In the genomic region with DNA sequence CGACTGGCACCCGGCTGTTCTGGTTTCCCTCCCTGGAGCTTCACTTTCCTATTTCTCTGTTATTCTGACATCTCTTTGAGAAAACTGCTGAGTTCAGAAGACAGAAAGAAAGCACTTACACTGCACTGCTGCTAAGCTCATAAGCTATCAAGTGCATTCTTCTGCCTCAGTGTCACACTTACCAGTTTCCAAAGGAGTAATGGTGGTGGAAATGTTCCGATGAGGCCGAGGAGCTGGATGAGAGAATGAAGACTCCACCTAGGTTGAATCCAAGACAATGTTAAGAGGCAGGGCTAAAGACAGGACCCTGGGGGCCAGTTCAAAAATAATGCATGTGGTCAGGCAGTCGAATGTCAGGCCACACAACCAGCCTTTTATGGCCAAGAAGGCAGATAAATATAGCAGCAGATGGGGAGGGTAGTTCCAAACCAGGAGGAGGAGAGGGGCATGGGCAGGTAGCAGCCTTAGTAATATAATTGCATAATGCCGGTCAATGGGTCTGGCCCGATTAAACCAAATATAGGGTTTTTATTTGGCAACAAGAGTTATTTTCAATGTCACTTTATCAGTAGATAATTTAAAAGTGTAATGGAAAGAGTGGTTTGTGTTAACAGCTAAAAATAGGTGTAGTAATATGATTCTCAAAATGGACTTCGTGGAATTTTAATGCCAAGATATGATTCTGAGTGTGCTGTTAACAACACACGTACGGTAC, we compare ENCODE assay signal across 13 cellular contexts. TPM values are rescaled to one million over a fixed set of nuclear protein-coding genes. Genes with fewer than 3 reads are reported as not detected.
DNase-seq lines count a peak whose midpoint lies in the region; ATAC-seq and TF ChIP-seq lines count a peak whose summit lies in the region.
"Had no signal": no experiment of that assay in that cellular context is flagged by ENCODE, and none has a peak within 500 bp of the region (broad histone marks: within the 10 kb centered on the region; RNA-seq: fewer than 3 reads in every experiment).

A gene (minus strand): TSS at position 348 of the 715 bp plus-strand sequence. CDS start 4,745 bp downstream, outside the sequence.

- H3K36me3 ChIP-seq in osteoblast (ENCODE audit: insufficient read depth, low read length) (no peaks in the 10 kb centered on the region), urinary bladder (ENCODE audit: insufficient read depth) (no peaks in the 10 kb centered on the region)
- H3K36me3 ChIP-seq: suprapubic skin had no signal

- DNase-seq in caudate nucleus (lab: John Stamatoyannopoulos, UW) = peak in 2 of 61 donors; percentile 6 to 42
- DNase-seq in right cardiac atrium = no peak
- DNase-seq in osteoblast (ENCODE audit: insufficient read length, low spot score, missing footprints) = no peak
- DNase-seq in T-cell = no peak
- DNase-seq in T-helper 1 cell = no peak
- DNase-seq: CD8-positive, alpha-beta T cell; GF-D8; NCI-H1436; SHP77 treated with DMSO at 0.1 percent for 48 hours had no signal

- peak within 1 kb of the TSS; percentile 7 for H3K4me2 ChIP-seq in osteoblast (ENCODE audit: insufficient read depth, low read length)

- ATAC-seq in right cardiac atrium (peak; percentile 68 to 76), T-cell (replicated peaks in 1 of 4) (no peak), GM18873 (IDR thresholded peaks at IDR 0.05; ENCODE audit: low FRiP score, unreplicated experiment) (no peak)
- ATAC-seq: CD8-positive, alpha-beta T cell; esophagus mucosa had no signal

- H3K27ac ChIP-seq in caudate nucleus (ENCODE audit: low read depth, low read length) (peak within 1 kb of the TSS; percentile 53), right cardiac atrium (ENCODE audit: low read length) (peak within 1 kb of the TSS; percentile 96), osteoblast (ENCODE audit: low read depth, low read length) (no peak within 1 kb of the TSS), urinary bladder (ENCODE audit: low read depth) (no peak within 1 kb of the TSS)
- H3K27ac ChIP-seq: suprapubic skin had no signal

- CTCF ChIA-PET in T-cell (lab: Charles Lee) = interaction anchor here in 1 of 2 donors (0.6 to 0.9 kb wide), 3 partner anchors 26 to 286 kb away, joined by 3 read pairs; no protein-coding TSS in a partner anchor

- no peaks in the 10 kb centered on the region for H4K20me1 ChIP-seq in osteoblast (ENCODE audit: insufficient read depth, low read length)

- POLR2A ChIA-PET in T-cell (lab: Charles Lee) = interaction anchor here in 1 of 2 donors (0.6 kb wide), 1 partner anchor 14 kb away, joined by 3 read pairs; no protein-coding TSS in a partner anchor

- peaks cover 5 to 7% (median 6%) of the 10 kb centered on the region in 3 donors for H3K4me1 Mint-ChIP-seq in T-cell

- H3K36me3 Mint-ChIP-seq in T-cell = no peaks in the 10 kb centered on the region

- no peaks in the 10 kb centered on the region for H3K27me3 Mint-ChIP-seq in T-cell

- peak within 1 kb of the TSS; percentile 71 for H2AFZ ChIP-seq in osteoblast (ENCODE audit: low read length)

- intact Hi-C loops in right cardiac atrium (cut with DNase I) = no loop called here

- no peak for TF ChIP-seq CTCF in osteoblast (IDR thresholded peaks at IDR 0.05; ENCODE audit: extremely low read depth, low read depth, low read length)

- no peak within 1 kb of the TSS for H3K27ac Mint-ChIP-seq in T-cell
- H3K27ac Mint-ChIP-seq: CD8-positive, alpha-beta T cell had no signal

- H3K79me2 ChIP-seq in osteoblast (ENCODE audit: insufficient read depth, low read length) = no peaks in the 10 kb centered on the region

- no peak within 1 kb of the TSS for H3K4me3 Mint-ChIP-seq in T-cell
- H3K4me3 Mint-ChIP-seq: CD8-positive, alpha-beta T cell had no signal

- peaks cover 1% of the 10 kb centered on the region for H3K4me1 ChIP-seq in right cardiac atrium (ENCODE audit: control insufficient read depth, insufficient read depth, low read length)
- peaks cover 15% of the 10 kb centered on the region for H3K4me1 ChIP-seq in osteoblast (ENCODE audit: insufficient read depth, low read length)
- H3K4me1 ChIP-seq in urinary bladder (ENCODE audit: insufficient read depth) = no peaks in the 10 kb centered on the region
- H3K4me1 ChIP-seq: suprapubic skin had no signal

- H3K9me3 Mint-ChIP-seq in T-cell = no peaks in the 10 kb centered on the region
- H3K9me3 Mint-ChIP-seq: CD8-positive, alpha-beta T cell had no signal

- no peaks in the 10 kb centered on the region for H3K9me3 ChIP-seq in right cardiac atrium (ENCODE audit: control insufficient read depth, low read length)
- H3K9me3 ChIP-seq in osteoblast (ENCODE audit: low read depth, low read length) = no peaks in the 10 kb centered on the region
- H3K9me3 ChIP-seq: suprapubic skin had no signal

- H3K4me3 ChIP-seq in right cardiac atrium (ENCODE audit: low read length) = peak within 1 kb of the TSS; percentile 86
- no peak within 1 kb of the TSS for H3K4me3 ChIP-seq in osteoblast (ENCODE audit: insufficient read depth, low read length)
- H3K4me3 ChIP-seq in urinary bladder (ENCODE audit: low read depth, low read length) = no peak within 1 kb of the TSS
- H3K4me3 ChIP-seq: suprapubic skin had no signal

- H3K27me3 ChIP-seq in right cardiac atrium (ENCODE audit: control insufficient read depth, insufficient read depth) (no peaks in the 10 kb centered on the region), osteoblast (ENCODE audit: insufficient read depth, low read length) (no peaks in the 10 kb centered on the region)
- H3K27me3 ChIP-seq: suprapubic skin had no signal

- WGBS in right cardiac atrium = 41% methylated on average over 10 of the region's 10 CpGs
- WGBS in urinary bladder = 41% methylated on average over 10 of the region's 10 CpGs

RNA-seq across cellular contexts. Expression of the gene that starts here (rescaled TPM):
- total RNA-seq in right cardiac atrium (100 to 1,000 TPM; 337 to 479 (median 357) TPM), osteoblast (1.5 and 1.8 TPM in 2 replicates), urinary bladder (41.9 TPM), T-cell (1 to 10 TPM in 4 of 5 donors, under 1 TPM in 1; 0.98 to 7.0 (median 1.9) TPM)
- polyA plus RNA-seq in right cardiac atrium (177 TPM), urinary bladder (14.9 TPM)

Comparison
In these comparisons a context has a peak if more than half of its experiments do, and no peak if none do; other contexts are left out.
1. RNA of the gene that starts here (polyA plus RNA-seq): 177 TPM in right cardiac atrium (single experiment); 14.9 TPM in urinary bladder (single experiment); every median in the first group is over 10 times any median in the second.
2. H3K27ac ChIP-seq: peak in caudate nucleus (single experiment) and right cardiac atrium (single experiment); none in osteoblast (single experiment) and urinary bladder (single experiment).
3. ATAC-seq: peak in right cardiac atrium (2 of 2); none in T-cell (0 of 4) and GM18873 (single experiment).